22 cellular contexts compared by ENCODE assay signal in genomic region chr19:49574206-49574755, GRCh38. TPM values are rescaled to one million over a fixed set of nuclear protein-coding genes. Genes with fewer than 3 reads are reported as not detected.
DNase-seq lines count a peak whose midpoint lies in the region; ATAC-seq and TF ChIP-seq lines count a peak whose summit lies in the region.
"Had no signal": no experiment of that assay in that cellular context is flagged by ENCODE, and none has a peak within 500 bp of the region (broad histone marks: within the 10 kb centered on the region; RNA-seq: fewer than 3 reads in every experiment).

No MANE protein-coding gene starts in this region.

- no peaks in the 10 kb centered on the region for H3K9me3 ChIP-seq in psoas muscle

- H3K27me3 Mint-ChIP-seq in activated T-cell treated with anti-CD3 and anti-CD28 coated beads, Interleukin-2, amount 50 U/mL, for 24 hours: no peaks in the 10 kb centered on the region
- no peaks in the 10 kb centered on the region for H3K27me3 Mint-ChIP-seq in activated T-cell treated with anti-CD3 and anti-CD28 coated beads, Interleukin-2, amount 50 U/mL, for 72 hours (ENCODE audit: low read depth)
- H3K27me3 Mint-ChIP-seq in activated CD8-positive, alpha-beta T cell treated with anti-CD3 and anti-CD28 coated beads, Interleukin-2, amount 10 ng/mL, durations not matched to agents 7 days and 5 days (ENCODE audit: low read depth): no peaks in the 10 kb centered on the region
- H3K27me3 Mint-ChIP-seq: progenitor cell of endocrine pancreas had no signal

- H3K4me3 Mint-ChIP-seq in activated T-cell treated with anti-CD3 and anti-CD28 coated beads, Interleukin-2, amount 50 U/mL, for 24 hours: no peak overlapping the region
- H3K4me3 Mint-ChIP-seq in activated T-cell treated with anti-CD3 and anti-CD28 coated beads, Interleukin-2, amount 50 U/mL, for 72 hours: no peak overlapping the region
- H3K4me3 Mint-ChIP-seq in activated CD8-positive, alpha-beta T cell treated with anti-CD3 and anti-CD28 coated beads, Interleukin-2, amount 10 ng/mL, durations not matched to agents 7 days and 5 days: no peak overlapping the region
- H3K4me3 Mint-ChIP-seq: mesothelial cell of epicardium, nephron progenitor cell had no signal

- no peak for ATAC-seq in activated T-cell treated with anti-CD3 and anti-CD28 coated beads, Interleukin-2, amount 50 U/mL, for 72 hours (replicated peaks in 1 of 2)
- ATAC-seq in activated CD8-positive, alpha-beta T cell treated with anti-CD3 and anti-CD28 coated beads, Interleukin-2, amount 10 ng/mL, durations not matched to agents 7 days and 5 days: no peak
- no peak for ATAC-seq in psoas muscle

- intact Hi-C loops in psoas muscle (cut with DNase I): loop anchor here (5.0 to 10.0 kb wide), 2 partner anchors 101 to 103 kb away; partner anchors contain the start of gene PRMT1 (in 2 of the 2)

- no peak overlapping the region for H3K4me3 ChIP-seq in psoas muscle
- H3K4me3 ChIP-seq: smooth muscle cell had no signal

- DNase-seq in activated T-cell treated with anti-CD3 and anti-CD28 coated beads, Interleukin-2, amount 50 U/mL, for 24 hours: no peak
- no peak for DNase-seq in activated T-cell treated with anti-CD3 and anti-CD28 coated beads, Interleukin-2, amount 50 U/mL, for 72 hours
- DNase-seq in activated CD8-positive, alpha-beta T cell treated with anti-CD3 and anti-CD28 coated beads, Interleukin-2, amount 10 ng/mL, durations not matched to agents 7 days and 5 days: no peak
- DNase-seq in psoas muscle (no peak), EL (no peak)
- DNase-seq in stimulated activated naive CD4-positive, alpha-beta T cell treated with Interleukin-2 at 50 U/mL for 16 hours (lab: John Stamatoyannopoulos, UW): no peak
- DNase-seq: activated CD4-positive, alpha-beta T cell treated with anti-CD3 and anti-CD28 coated beads for 48 hours; effector memory CD4-positive, alpha-beta T cell; GF-D8; GOT3; head of caudate nucleus; Karpas-422; NCI-H1092 treated with DMSO at 0.1 percent for 48 hours; NCI-H524; nephron progenitor cell; RPMI8226; stimulated activated CD4-positive, alpha-beta T cell treated with anti-CD3 and anti-CD28 coated beads, Interleukin-4, amount 100 ng/mL, for 1 hour had no signal

- H3K27me3 ChIP-seq in psoas muscle (ENCODE audit: insufficient read depth in 3 of 3, low read length in 2 of 3): no peaks in the 10 kb centered on the region

- peak overlapping the region; percentile 86 for H3K27ac ChIP-seq in psoas muscle
- H3K27ac ChIP-seq: C4-2B had no signal

- TF ChIP-seq CTCF in psoas muscle (IDR thresholded peaks at IDR 0.05): no peak

- H3K36me3 Mint-ChIP-seq in activated T-cell treated with anti-CD3 and anti-CD28 coated beads, Interleukin-2, amount 50 U/mL, for 24 hours (ENCODE audit: low read depth): peaks cover 58% of the 10 kb centered on the region
- H3K36me3 Mint-ChIP-seq in activated T-cell treated with anti-CD3 and anti-CD28 coated beads, Interleukin-2, amount 50 U/mL, for 72 hours (ENCODE audit: insufficient read depth in 2 of 2): peaks cover 0 to 4% of the 10 kb centered on the region in 2 donors
- peaks cover 34% of the 10 kb centered on the region for H3K36me3 Mint-ChIP-seq in activated CD8-positive, alpha-beta T cell treated with anti-CD3 and anti-CD28 coated beads, Interleukin-2, amount 10 ng/mL, durations not matched to agents 7 days and 5 days (ENCODE audit: low read depth)

- peak overlapping the region; percentile 41 for H3K27ac Mint-ChIP-seq in activated T-cell treated with anti-CD3 and anti-CD28 coated beads, Interleukin-2, amount 50 U/mL, for 24 hours
- H3K27ac Mint-ChIP-seq in activated T-cell treated with anti-CD3 and anti-CD28 coated beads, Interleukin-2, amount 50 U/mL, for 72 hours: no peak overlapping the region
- H3K27ac Mint-ChIP-seq in activated CD8-positive, alpha-beta T cell treated with anti-CD3 and anti-CD28 coated beads, Interleukin-2, amount 10 ng/mL, durations not matched to agents 7 days and 5 days: peak overlapping the region; percentile 32
- H3K27ac Mint-ChIP-seq: mesothelial cell of epicardium, nephron progenitor cell, progenitor cell of endocrine pancreas had no signal

- CTCF ChIA-PET in activated CD8-positive, alpha-beta T cell treated with anti-CD3 and anti-CD28 coated beads, Interleukin-2, amount 10 ng/mL, durations not matched to agents 7 days and 5 days (lab: Charles Lee): interaction anchor here (0.6 to 8.8 kb wide), 3 partner anchors 14 to 154 kb away, joined by 3 to 213 read pairs (median 100); no protein-coding TSS in a partner anchor

- H3K4me1 ChIP-seq in psoas muscle: peaks cover 66% of the 10 kb centered on the region

- H3K4me1 Mint-ChIP-seq in activated T-cell treated with anti-CD3 and anti-CD28 coated beads, Interleukin-2, amount 50 U/mL, for 24 hours (ENCODE audit: low read depth): peaks cover 44% of the 10 kb centered on the region
- H3K4me1 Mint-ChIP-seq in activated T-cell treated with anti-CD3 and anti-CD28 coated beads, Interleukin-2, amount 50 U/mL, for 72 hours (ENCODE audit: low read depth): peaks cover 59% of the 10 kb centered on the region
- peaks cover 55% of the 10 kb centered on the region for H3K4me1 Mint-ChIP-seq in activated CD8-positive, alpha-beta T cell treated with anti-CD3 and anti-CD28 coated beads, Interleukin-2, amount 10 ng/mL, durations not matched to agents 7 days and 5 days (ENCODE audit: low read depth)

- POLR2A ChIA-PET in activated CD8-positive, alpha-beta T cell treated with anti-CD3 and anti-CD28 coated beads, Interleukin-2, amount 10 ng/mL, durations not matched to agents 7 days and 5 days (lab: Charles Lee): interaction anchor here (0.6 kb wide), 1 partner anchor 100 kb away, joined by 5 read pairs; the partner anchor contains the start of gene FLT3LG

- no peaks in the 10 kb centered on the region for H3K9me3 Mint-ChIP-seq in activated T-cell treated with anti-CD3 and anti-CD28 coated beads, Interleukin-2, amount 50 U/mL, for 24 hours
- no peaks in the 10 kb centered on the region for H3K9me3 Mint-ChIP-seq in activated T-cell treated with anti-CD3 and anti-CD28 coated beads, Interleukin-2, amount 50 U/mL, for 72 hours
- no peaks in the 10 kb centered on the region for H3K9me3 Mint-ChIP-seq in activated CD8-positive, alpha-beta T cell treated with anti-CD3 and anti-CD28 coated beads, Interleukin-2, amount 10 ng/mL, durations not matched to agents 7 days and 5 days (ENCODE audit: insufficient read depth)
- H3K9me3 Mint-ChIP-seq: mesothelial cell of epicardium, nephron progenitor cell had no signal

- WGBS in psoas muscle, 3 donors: 38 to 69% (median 43%) methylated on average over 2 of the region's 2 CpGs

- H3K36me3 ChIP-seq in psoas muscle (ENCODE audit: insufficient read depth in 1 of 2, low read depth in 1 of 2): peaks cover 2 to 28% of the 10 kb centered on the region in 2 donors

RNA-seq across cellular contexts. Expression of gene NOSIP, which starts 6.1 kb away (rescaled TPM):
- 10 to 100 TPM; 66.0 to 72.7 TPM for total RNA-seq in activated T-cell treated with anti-CD3 and anti-CD28 coated beads, Interleukin-2, amount 50 U/mL, for 72 hours
- 100 to 1,000 TPM; 147 to 159 TPM for total RNA-seq in activated CD8-positive, alpha-beta T cell treated with anti-CD3 and anti-CD28 coated beads, Interleukin-2, amount 10 ng/mL, durations not matched to agents 7 days and 5 days
- 10 to 100 TPM; 53.9 to 69.9 (median 58.1) TPM for total RNA-seq in psoas muscle
- polyA plus RNA-seq in psoas muscle: 100 to 1,000 TPM in 1 of 3 donors, 10 to 100 TPM in 2; 75.4 to 104 (median 95.2) TPM

RNA-seq across cellular contexts. Expression of gene PRRG2, which starts 6.8 kb away (rescaled TPM):
- total RNA-seq in activated T-cell treated with anti-CD3 and anti-CD28 coated beads, Interleukin-2, amount 50 U/mL, for 72 hours: 1 to 10 TPM in 1 of 2 donors, under 1 TPM in 1; 0.88 to 1.1 TPM
- 1 to 10 TPM; 1.5 to 1.9 TPM for total RNA-seq in activated CD8-positive, alpha-beta T cell treated with anti-CD3 and anti-CD28 coated beads, Interleukin-2, amount 10 ng/mL, durations not matched to agents 7 days and 5 days
- total RNA-seq in psoas muscle: under 1 TPM; 0.24 to 0.89 (median 0.69) TPM
- 10 to 100 TPM in 1 of 3 donors, 1 to 10 TPM in 2; 1.4 to 16.0 (median 5.9) TPM for polyA plus RNA-seq in psoas muscle
- polyA plus RNA-seq: fibroblast of lung had no signal

RNA-seq across cellular contexts. Expression of gene PRR12, which starts 16.7 kb away (rescaled TPM):
- total RNA-seq in activated T-cell treated with anti-CD3 and anti-CD28 coated beads, Interleukin-2, amount 50 U/mL, for 72 hours: 10 to 100 TPM; 23.9 to 24.6 TPM
- total RNA-seq in activated CD8-positive, alpha-beta T cell treated with anti-CD3 and anti-CD28 coated beads, Interleukin-2, amount 10 ng/mL, durations not matched to agents 7 days and 5 days: 10 to 100 TPM; 39.4 to 39.9 TPM
- 10 to 100 TPM in 1 of 4 donors, 1 to 10 TPM in 3; 7.1 to 15.1 (median 7.6) TPM for total RNA-seq in psoas muscle
- polyA plus RNA-seq in psoas muscle: 1 to 10 TPM; 2.3 to 5.0 (median 3.1) TPM

RNA-seq across cellular contexts. Expression of gene RCN3, which starts 46.5 kb away (rescaled TPM):
- total RNA-seq in activated T-cell treated with anti-CD3 and anti-CD28 coated beads, Interleukin-2, amount 50 U/mL, for 72 hours: 1 to 10 TPM; 3.2 to 4.3 TPM
- 1 to 10 TPM; 1.9 to 2.8 TPM for total RNA-seq in activated CD8-positive, alpha-beta T cell treated with anti-CD3 and anti-CD28 coated beads, Interleukin-2, amount 10 ng/mL, durations not matched to agents 7 days and 5 days
- total RNA-seq in psoas muscle: 1 to 10 TPM; 6.4 to 8.6 (median 7.4) TPM
- polyA plus RNA-seq in psoas muscle: 1 to 10 TPM; 3.9 to 9.6 (median 7.3) TPM
